In genomic region chrX:106706466-106706865, GRCh38 we compare ENCODE assay signal across 36 cellular contexts. TPM values are rescaled to one million over a fixed set of nuclear protein-coding genes. Genes with fewer than 3 reads are reported as not detected.
"Had no signal": no experiment of that assay in that cellular context is flagged by ENCODE, and none has a peak within 500 bp of the region (broad histone marks: within the 10 kb centered on the region; RNA-seq: fewer than 3 reads in every experiment).

No MANE protein-coding gene starts in this region.

- H3K4me3 ChIP-seq: MG63 had no signal

- H3K27ac ChIP-seq: KMS-11 had no signal

- H3K27me3 ChIP-seq: MG63 had no signal

- H3K9me3 ChIP-seq: MG63 had no signal

- H3K36me3 ChIP-seq: MG63 had no signal

- DNase-seq: Karpas-422, Kasumi-1, MG63, MM.1S, MV-4-11, NCI-H1048, NCI-H1092, NCI-H1092 treated with DMSO at 0.1 percent for 48 hours, NCI-H1105, NCI-H1105 treated with DMSO at 0.1 percent for 48 hours, NCI-H1417, NCI-H1417 treated with DMSO at 0.1 percent for 48 hours, NCI-H1436, NCI-H1436 treated with DMSO at 0.1 percent for 48 hours, NCI-H146, NCI-H1694, NCI-H1694 treated with DMSO at 0.1 percent for 48 hours, NCI-H187, NCI-H187 treated with DMSO at 0.1 percent for 48 hours, NCI-H1930, NCI-H2029, NCI-H2029 treated with DMSO at 0.1 percent for 48 hours, NCI-H2081, NCI-H2081 treated with DMSO at 0.1 percent for 48 hours, NCI-H2107, NCI-H2171, NCI-H2171 treated with DMSO at 0.1 percent for 48 hours, NCI-H2227 treated with DMSO at 0.1 percent for 48 hours, NCI-H226, NCI-H345, NCI-H446, NCI-H446 treated with DMSO at 0.1 percent for 48 hours, NCI-H510A, NCI-H510A treated with DMSO at 0.1 percent for 48 hours had no signal

- H3K9ac ChIP-seq: KMS-11 had no signal

- H3K4me2 ChIP-seq: KMS-11 had no signal

RNA-seq across cellular contexts. Expression of gene RNF128, which starts 20.0 kb away (rescaled TPM):
- total RNA-seq: NCI-H460 had no signal
